Comparison of ENCODE assay signal across 36 cellular contexts in the genomic region with DNA sequence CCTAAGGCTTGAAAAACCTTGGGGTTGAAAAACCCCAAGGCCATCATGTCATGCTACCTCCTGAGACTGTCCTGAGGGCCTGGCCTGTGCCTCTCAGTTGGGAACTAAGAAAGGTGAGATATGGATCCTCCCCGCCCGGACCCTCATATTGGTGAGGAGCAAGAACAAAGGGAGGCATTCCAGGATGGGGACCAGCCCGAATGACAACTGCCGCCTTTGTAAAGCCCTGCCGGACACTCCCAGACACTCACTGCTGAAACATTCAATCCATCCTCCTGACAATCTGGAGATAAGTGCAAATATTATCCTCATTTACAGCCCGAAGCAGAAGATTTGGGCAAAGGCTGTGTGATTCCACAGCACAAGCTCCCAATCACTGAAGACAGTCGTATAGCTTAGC.
"Had no signal": no experiment of that assay in that cellular context is flagged by ENCODE, and none has a peak within 500 bp of the region (broad histone marks: within the 10 kb centered on the region; RNA-seq: fewer than 3 reads in every experiment).

No MANE protein-coding gene starts in this region.

- ATAC-seq: activated CD4-positive, alpha-beta T cell treated with anti-CD3 and anti-CD28 coated beads for 36 hours; activated CD4-positive, CD25-positive, alpha-beta regulatory T cell treated with anti-CD3 and anti-CD28 coated beads, Interleukin-2, amount 50 U/mL, for 24 hours; activated CD8-positive, alpha-beta memory T cell treated with anti-CD3 and anti-CD28 coated beads, Interleukin-2, amount 10 ng/mL, durations not matched to agents 7 days and 5 days; activated CD8-positive, alpha-beta T cell treated with anti-CD3 and anti-CD28 coated beads, Interleukin-2, amount 10 ng/mL, durations not matched to agents 7 days and 5 days; activated naive CD8-positive, alpha-beta T cell treated with anti-CD3 and anti-CD28 coated beads, Interleukin-2, amount 50 U/mL, for 24 hours had no signal

- H3K27ac ChIP-seq: ascending aorta, cardiac muscle cell, VCaP had no signal

- H3K9me3 ChIP-seq: ascending aorta had no signal

- H3K4me3 Mint-ChIP-seq: activated CD4-positive, alpha-beta memory T cell treated with anti-CD3 and anti-CD28 coated beads, Interleukin-2, amount 10 ng/mL, durations not matched to agents 7 days and 5 days; activated CD4-positive, alpha-beta T cell treated with anti-CD3 and anti-CD28 coated beads for 36 hours; activated CD4-positive, alpha-beta T cell treated with anti-CD3 and anti-CD28 coated beads, Interleukin-2, amount 10 ng/mL, durations not matched to agents 7 days and 5 days; activated CD8-positive, alpha-beta memory T cell treated with anti-CD3 and anti-CD28 coated beads, Interleukin-2, amount 10 ng/mL, durations not matched to agents 7 days and 5 days; activated CD8-positive, alpha-beta T cell treated with anti-CD3 and anti-CD28 coated beads, Interleukin-2, amount 10 ng/mL, durations not matched to agents 7 days and 5 days; activated naive CD4-positive, alpha-beta T cell treated with anti-CD3 and anti-CD28 coated beads, Interleukin-2, amount 10 ng/mL, durations not matched to agents 7 days and 5 days; activated naive CD4-positive, alpha-beta T cell treated with anti-CD3 and anti-CD28 coated beads, Interleukin-2, amount 50 U/mL, for 24 hours; activated naive CD8-positive, alpha-beta T cell; activated naive CD8-positive, alpha-beta T cell treated with anti-CD3 and anti-CD28 coated beads, Interleukin-2, amount 10 ng/mL, durations not matched to agents 7 days and 5 days; activated naive CD8-positive, alpha-beta T cell treated with anti-CD3 and anti-CD28 coated beads, Interleukin-2, amount 50 U/mL, for 24 hours; activated T-cell treated with anti-CD3 and anti-CD28 coated beads, Interleukin-2, amount 50 U/mL, for 24 hours; brain; central memory CD8-positive, alpha-beta T cell; T-helper 1 cell treated with Interleukin-12 subunit alpha and Interleukin-12 subunit beta and Interleukin-4 antibody, amounts not matched to agents 30 μg/mL and 1 μg/mL, for 36 hours; T-helper 2 cell treated with Interferon-gamma antibody and Interleukin-4, amounts not matched to agents 5 μg/mL and 100 μg/mL, for 36 hours had no signal

- DNase-seq: activated CD4-positive, alpha-beta memory T cell treated with anti-CD3 and anti-CD28 coated beads, Interleukin-2, amount 10 ng/mL, durations not matched to agents 7 days and 5 days; activated CD4-positive, alpha-beta T cell treated with anti-CD3 and anti-CD28 coated beads for 1 hour; activated CD4-positive, alpha-beta T cell treated with anti-CD3 and anti-CD28 coated beads for 36 hours; activated CD4-positive, alpha-beta T cell treated with anti-CD3 and anti-CD28 coated beads for 48 hours; activated CD4-positive, alpha-beta T cell treated with anti-CD3 and anti-CD28 coated beads, Interleukin-2, amount 10 ng/mL, durations not matched to agents 7 days and 5 days; activated CD4-positive, alpha-beta T cell treated with anti-CD3 and anti-CD28 coated beads, Interleukin-2, amount 50 U/mL, for 48 hours; activated CD4-positive, CD25-positive, alpha-beta regulatory T cell; activated CD8-positive, alpha-beta memory T cell treated with anti-CD3 and anti-CD28 coated beads for 24 hours; activated CD8-positive, alpha-beta memory T cell treated with anti-CD3 and anti-CD28 coated beads, Interleukin-2, amount 10 ng/mL, durations not matched to agents 7 days and 5 days; activated CD8-positive, alpha-beta memory T cell treated with anti-CD3 and anti-CD28 coated beads, Interleukin-2, amount 50 U/mL, for 48 hours; activated CD8-positive, alpha-beta T cell treated with anti-CD3 and anti-CD28 coated beads, Interleukin-2, amount 10 ng/mL, durations not matched to agents 7 days and 5 days; activated effector memory CD4-positive, alpha-beta T cell treated with Interleukin-2 at 50 U/mL for 16 hours; activated gamma-delta T cell; activated naive CD4-positive, alpha-beta T cell treated with anti-CD3 and anti-CD28 coated beads, Interleukin-2, amount 10 ng/mL, durations not matched to agents 7 days and 5 days; activated naive CD4-positive, alpha-beta T cell treated with Interleukin-2 at 50 U/mL for 16 hours; activated naive CD8-positive, alpha-beta T cell treated with anti-CD3 and anti-CD28 coated beads, Interleukin-2, amount 10 ng/mL, durations not matched to agents 7 days and 5 days; activated naive CD8-positive, alpha-beta T cell treated with anti-CD3 and anti-CD28 coated beads, Interleukin-2, amount 50 U/mL, for 24 hours; activated T-cell treated with anti-CD3 and anti-CD28 coated beads, Interleukin-2, amount 50 U/mL, for 24 hours; activated T-cell treated with anti-CD3 and anti-CD28 coated beads, Interleukin-2, amount 50 U/mL, for 48 hours; amygdala; anterior cingulate cortex; cerebellar nuclear complex; T-helper 1 cell; T-helper 2 cell; T-helper 9 cell had no signal

- H3K4me3 ChIP-seq: ascending aorta, cardiac muscle cell had no signal

- H3K27me3 Mint-ChIP-seq: activated naive CD4-positive, alpha-beta T cell treated with anti-CD3 and anti-CD28 coated beads, Interleukin-2, amount 50 U/mL, for 24 hours; activated naive CD8-positive, alpha-beta T cell had no signal

- H3K9me3 Mint-ChIP-seq: activated CD4-positive, alpha-beta memory T cell treated with anti-CD3 and anti-CD28 coated beads, Interleukin-2, amount 10 ng/mL, durations not matched to agents 7 days and 5 days; activated CD4-positive, alpha-beta T cell treated with anti-CD3 and anti-CD28 coated beads, Interleukin-2, amount 10 ng/mL, durations not matched to agents 7 days and 5 days; activated naive CD4-positive, alpha-beta T cell treated with anti-CD3 and anti-CD28 coated beads, Interleukin-2, amount 10 ng/mL, durations not matched to agents 7 days and 5 days; activated naive CD4-positive, alpha-beta T cell treated with anti-CD3 and anti-CD28 coated beads, Interleukin-2, amount 50 U/mL, for 24 hours; activated T-cell treated with anti-CD3 and anti-CD28 coated beads, Interleukin-2, amount 50 U/mL, for 24 hours; activated T-helper 2 cell treated with anti-CD3 and anti-CD28 coated beads, Interferon-gamma antibody, Interleukin-2, Interleukin-4, amounts not matched to agents 10 μg/mL and 5 μg/mL and 100 μg/mL, durations not matched to agents 14 hours and 24 hours and 36 hours; T-helper 1 cell treated with Interleukin-12 subunit alpha and Interleukin-12 subunit beta and Interleukin-4 antibody, amounts not matched to agents 30 μg/mL and 1 μg/mL, for 36 hours; T-helper 2 cell treated with Interferon-gamma antibody and Interleukin-4, amounts not matched to agents 5 μg/mL and 100 μg/mL, for 36 hours had no signal

- H3K36me3 ChIP-seq: ascending aorta, cardiac muscle cell had no signal

- H3K27ac Mint-ChIP-seq: activated CD4-positive, alpha-beta memory T cell treated with anti-CD3 and anti-CD28 coated beads, Interleukin-2, amount 10 ng/mL, durations not matched to agents 7 days and 5 days; activated CD4-positive, alpha-beta T cell treated with anti-CD3 and anti-CD28 coated beads for 36 hours; activated CD4-positive, alpha-beta T cell treated with anti-CD3 and anti-CD28 coated beads, Interleukin-2, amount 10 ng/mL, durations not matched to agents 7 days and 5 days; activated CD8-positive, alpha-beta memory T cell treated with anti-CD3 and anti-CD28 coated beads, Interleukin-2, amount 10 ng/mL, durations not matched to agents 7 days and 5 days; activated CD8-positive, alpha-beta T cell treated with anti-CD3 and anti-CD28 coated beads, Interleukin-2, amount 10 ng/mL, durations not matched to agents 7 days and 5 days; activated naive CD4-positive, alpha-beta T cell treated with anti-CD3 and anti-CD28 coated beads, Interleukin-2, amount 10 ng/mL, durations not matched to agents 7 days and 5 days; activated naive CD4-positive, alpha-beta T cell treated with anti-CD3 and anti-CD28 coated beads, Interleukin-2, amount 50 U/mL, for 24 hours; activated naive CD8-positive, alpha-beta T cell; activated naive CD8-positive, alpha-beta T cell treated with anti-CD3 and anti-CD28 coated beads, Interleukin-2, amount 10 ng/mL, durations not matched to agents 7 days and 5 days; activated naive CD8-positive, alpha-beta T cell treated with anti-CD3 and anti-CD28 coated beads, Interleukin-2, amount 50 U/mL, for 24 hours; activated T-cell treated with anti-CD3 and anti-CD28 coated beads, Interleukin-2, amount 50 U/mL, for 24 hours; activated T-helper 2 cell treated with anti-CD3 and anti-CD28 coated beads, Interferon-gamma antibody, Interleukin-2, Interleukin-4, amounts not matched to agents 10 μg/mL and 5 μg/mL and 100 μg/mL, durations not matched to agents 14 hours and 24 hours and 36 hours; brain; T-helper 1 cell treated with Interleukin-12 subunit alpha and Interleukin-12 subunit beta and Interleukin-4 antibody, amounts not matched to agents 30 μg/mL and 1 μg/mL, for 36 hours; T-helper 2 cell treated with Interferon-gamma antibody and Interleukin-4, amounts not matched to agents 5 μg/mL and 100 μg/mL, for 36 hours had no signal

- H3K27me3 ChIP-seq: ascending aorta, cardiac muscle cell had no signal

- H3K36me3 Mint-ChIP-seq: activated CD8-positive, alpha-beta memory T cell treated with anti-CD3 and anti-CD28 coated beads, Interleukin-2, amount 10 ng/mL, durations not matched to agents 7 days and 5 days; activated naive CD4-positive, alpha-beta T cell treated with anti-CD3 and anti-CD28 coated beads, Interleukin-2, amount 10 ng/mL, durations not matched to agents 7 days and 5 days; activated naive CD4-positive, alpha-beta T cell treated with anti-CD3 and anti-CD28 coated beads, Interleukin-2, amount 50 U/mL, for 24 hours; activated naive CD8-positive, alpha-beta T cell; activated naive CD8-positive, alpha-beta T cell treated with anti-CD3 and anti-CD28 coated beads, Interleukin-2, amount 10 ng/mL, durations not matched to agents 7 days and 5 days; brain had no signal

- H3K4me1 Mint-ChIP-seq: activated CD4-positive, alpha-beta memory T cell treated with anti-CD3 and anti-CD28 coated beads, Interleukin-2, amount 10 ng/mL, durations not matched to agents 7 days and 5 days; activated CD4-positive, alpha-beta T cell treated with anti-CD3 and anti-CD28 coated beads for 36 hours; activated CD4-positive, alpha-beta T cell treated with anti-CD3 and anti-CD28 coated beads, Interleukin-2, amount 10 ng/mL, durations not matched to agents 7 days and 5 days; activated CD8-positive, alpha-beta memory T cell treated with anti-CD3 and anti-CD28 coated beads, Interleukin-2, amount 10 ng/mL, durations not matched to agents 7 days and 5 days; activated naive CD4-positive, alpha-beta T cell treated with anti-CD3 and anti-CD28 coated beads, Interleukin-2, amount 10 ng/mL, durations not matched to agents 7 days and 5 days; activated naive CD4-positive, alpha-beta T cell treated with anti-CD3 and anti-CD28 coated beads, Interleukin-2, amount 50 U/mL, for 24 hours; activated naive CD8-positive, alpha-beta T cell treated with anti-CD3 and anti-CD28 coated beads, Interleukin-2, amount 10 ng/mL, durations not matched to agents 7 days and 5 days; activated naive CD8-positive, alpha-beta T cell treated with anti-CD3 and anti-CD28 coated beads, Interleukin-2, amount 50 U/mL, for 24 hours; central memory CD8-positive, alpha-beta T cell had no signal
